25 cellular contexts compared by ENCODE assay signal in genomic region chr2:64598226-64598625, GRCh38. TPM values are rescaled to one million over a fixed set of nuclear protein-coding genes. Genes with fewer than 3 reads are reported as not detected.
DNase-seq lines count a peak whose midpoint lies in the region; ATAC-seq, FAIRE-seq and TF ChIP-seq lines count a peak whose summit lies in the region.
"Had no signal": no experiment of that assay in that cellular context is flagged by ENCODE, and none has a peak within 500 bp of the region (broad histone marks: within the 10 kb centered on the region; RNA-seq: fewer than 3 reads in every experiment).

No MANE protein-coding gene starts in this region.

- TF ChIP-seq CTCF in MCF 10A (IDR thresholded peaks at IDR 0.05; ENCODE audit: unreplicated experiment) (no peak), breast epithelium (IDR thresholded peaks at IDR 0.05) (no peak), A549 (IDR thresholded peaks at IDR 0.05) (no peak)

- intact Hi-C loops in MCF 10A (cut with micrococcal nuclease) = no loop called here
- intact Hi-C loops in breast epithelium (cut with DNase I; ENCODE audit: low total_unique reads) = no loop called here
- intact Hi-C loops in dendritic cell treated with granulocyte-macrophage colony-stimulating factor and Interleukin-4, amounts not matched to agents 40 ng/mL and 50 ng/mL, for 4 days (cut with micrococcal nuclease) = no loop called here

- H3K9me3 ChIP-seq in breast epithelium = no peaks in the 10 kb centered on the region
- no peaks in the 10 kb centered on the region for H3K9me3 ChIP-seq in A549
- H3K9me3 ChIP-seq: BE2C, BLaER1 had no signal

- CTCF ChIA-PET in MCF 10A (lab: Yijun Ruan, JAX) = interaction anchor here (0.6 kb wide), 1 partner anchor 284 kb away, joined by 3 read pairs; no protein-coding TSS in a partner anchor
- CTCF ChIA-PET in A549 (lab: Yijun Ruan, JAX) = interaction anchor here (1.2 to 8.0 kb wide), 5 partner anchors 9 to 275 kb away, joined by 4 to 69 read pairs (median 17); no protein-coding TSS in a partner anchor

- peaks cover 32% of the 10 kb centered on the region for H3K4me1 Mint-ChIP-seq in MCF 10A (ENCODE audit: insufficient read depth, unreplicated experiment)
- H3K4me1 Mint-ChIP-seq in dendritic cell treated with granulocyte-macrophage colony-stimulating factor and Interleukin-4, amounts not matched to agents 40 ng/mL and 50 ng/mL, for 4 days (ENCODE audit: low read depth) = peaks cover 14% of the 10 kb centered on the region

- 94% methylated on average over 6 of the region's 6 CpGs for WGBS in A549 (ENCODE audit: missing lambda C conversion rate)

- no TSS peak for BruUV-seq in MCF 10A (replicated peaks; lab: Mats Ljungman, UMichigan)

- FAIRE-seq in A549 (lab: Jason Lieb, UNC) = no peak
- FAIRE-seq: GM12878, GM12892, GM18507 had no signal

- H3K36me3 ChIP-seq in breast epithelium = no peaks in the 10 kb centered on the region
- H3K36me3 ChIP-seq: BE2C had no signal

- no peak overlapping the region for H3K4me3 ChIP-seq in breast epithelium
- no peak overlapping the region for H3K4me3 ChIP-seq in A549
- H3K4me3 ChIP-seq: BLaER1, GM12878 had no signal

- TF ChIP-seq POLR2A in breast epithelium (IDR thresholded peaks at IDR 0.05) (no peak), A549 (IDR thresholded peaks at IDR 0.05; ENCODE audit: low read length) (no peak)

- ATAC-seq in A549 (no peak), GM19328 (IDR thresholded peaks at IDR 0.05; ENCODE audit: unreplicated experiment) (no peak)
- ATAC-seq: GM12878 had no signal

- no peak overlapping the region for H3K4me2 ChIP-seq in A549
- H3K4me2 ChIP-seq: BLaER1 had no signal

- DNase-seq in MCF 10A (ENCODE audit: unreplicated experiment) = no peak
- DNase-seq in breast epithelium (ENCODE audit: low spot score in 2 of 2) = no peak
- no peak for DNase-seq in A549 (ENCODE audit: low read depth in 1 of 2, low spot score in 1 of 2)
- DNase-seq: ACHN; BE2C; C1 segment of cervical spinal cord; CD4-positive, alpha-beta memory T cell; CD4-positive, CD25-positive, alpha-beta regulatory T cell; CD8-positive, alpha-beta memory T cell; COR-L47; DMS 273 treated with DMSO at 0.1 percent for 48 hours; DMS153; DMS53; DMS79; DND-41; EL; GDM1 had no signal

- H3K27me3 Mint-ChIP-seq in MCF 10A (ENCODE audit: insufficient read depth, unreplicated experiment) = no peaks in the 10 kb centered on the region
- H3K27me3 Mint-ChIP-seq in dendritic cell treated with granulocyte-macrophage colony-stimulating factor and Interleukin-4, amounts not matched to agents 40 ng/mL and 50 ng/mL, for 4 days = peaks cover 3% of the 10 kb centered on the region
- H3K27me3 Mint-ChIP-seq: CD4-positive, alpha-beta memory T cell; CD8-positive, alpha-beta memory T cell had no signal

- no peak for TF ChIP-seq RAD21 in A549 (conservative IDR thresholded peaks at IDR 0.05 in 1 of 2, IDR thresholded peaks at IDR 0.05 in 1 of 2)

- H3K4me3 Mint-ChIP-seq in MCF 10A (ENCODE audit: unreplicated experiment) = no peak overlapping the region
- no peak overlapping the region for H3K4me3 Mint-ChIP-seq in dendritic cell treated with granulocyte-macrophage colony-stimulating factor and Interleukin-4, amounts not matched to agents 40 ng/mL and 50 ng/mL, for 4 days
- H3K4me3 Mint-ChIP-seq: CD14-positive monocyte; CD4-positive, alpha-beta memory T cell; CD4-positive, CD25-positive, alpha-beta regulatory T cell; CD8-positive, alpha-beta memory T cell had no signal

- peaks cover 1% of the 10 kb centered on the region for H3K36me3 Mint-ChIP-seq in MCF 10A (ENCODE audit: insufficient read depth, unreplicated experiment)
- H3K36me3 Mint-ChIP-seq in dendritic cell treated with granulocyte-macrophage colony-stimulating factor and Interleukin-4, amounts not matched to agents 40 ng/mL and 50 ng/mL, for 4 days (ENCODE audit: low read depth) = peaks cover 2% of the 10 kb centered on the region
- H3K36me3 Mint-ChIP-seq: CD4-positive, alpha-beta memory T cell had no signal

- POLR2A ChIA-PET in MCF 10A (lab: Yijun Ruan, JAX) = no interaction called here
- POLR2A ChIA-PET in A549 (lab: Yijun Ruan, JAX) = no interaction called here

- H3K27me3 ChIP-seq in breast epithelium = no peaks in the 10 kb centered on the region
- H3K27me3 ChIP-seq: BE2C, BLaER1 had no signal

- peak overlapping the region; percentile 27 for H3K27ac Mint-ChIP-seq in MCF 10A (ENCODE audit: low read depth, unreplicated experiment)
- H3K27ac Mint-ChIP-seq in dendritic cell treated with granulocyte-macrophage colony-stimulating factor and Interleukin-4, amounts not matched to agents 40 ng/mL and 50 ng/mL, for 4 days = peak overlapping the region; percentile 9
- H3K27ac Mint-ChIP-seq: CD4-positive, CD25-positive, alpha-beta regulatory T cell had no signal

- TF ChIP-seq EP300 in A549 (IDR thresholded peaks at IDR 0.05) = no peak

- H3K27ac ChIP-seq in breast epithelium = no peak overlapping the region
- no peak overlapping the region for H3K27ac ChIP-seq in A549
- H3K27ac ChIP-seq: 22Rv1, BLaER1 had no signal

- no peaks in the 10 kb centered on the region for H3K9me3 Mint-ChIP-seq in MCF 10A (ENCODE audit: unreplicated experiment)
- no peaks in the 10 kb centered on the region for H3K9me3 Mint-ChIP-seq in dendritic cell treated with granulocyte-macrophage colony-stimulating factor and Interleukin-4, amounts not matched to agents 40 ng/mL and 50 ng/mL, for 4 days
- H3K9me3 Mint-ChIP-seq: CD14-positive monocyte; CD4-positive, alpha-beta memory T cell; CD4-positive, CD25-positive, alpha-beta regulatory T cell; CD8-positive, alpha-beta memory T cell had no signal

- H3K4me1 ChIP-seq in breast epithelium (peaks cover 5 to 6% of the 10 kb centered on the region in 2 donors), A549 (peaks cover 24% of the 10 kb centered on the region; the same call in 1 of the 3 replicates)
- H3K4me1 ChIP-seq: BE2C had no signal

TF ChIP-seq in A549, 52 proteins besides CTCF, POLR2A, EP300 and RAD21:
- TF ChIP-seq EHF (CRISPR knock-in tag; IDR thresholded peaks at IDR 0.05) (no peak), ZC3H11A (IDR thresholded peaks at IDR 0.05) (peak; percentile 58), CHD4 (IDR thresholded peaks at IDR 0.05; ENCODE audit: borderline replicate concordance) (no peak)

RNA-seq across cellular contexts. Expression of gene SERTAD2, which starts 55.5 kb away (rescaled TPM):
- total RNA-seq in MCF 10A (2022) (15.0 and 21.6 TPM in 2 replicates), breast epithelium (10 to 100 TPM; 12.8 to 20.0 (median 17.0) TPM)
- polyA plus RNA-seq in A549 (2011; rRNA removed) (11.8 and 14.0 TPM in 2 replicates), A549 (2017; fragmentation: RNase III; extraction: RNeasy Plus Mini Kit Qiagen cat#74134 plus additional on column Dnase treatment) (11.8 to 13.1 TPM (median 12.2 TPM) in 3 replicates)
- polyA plus RNA-seq in A549 (2012; cell fraction: cytosol; rRNA removed) = 7.3 and 9.6 TPM in 2 replicates
- 4.0 and 6.0 TPM in 2 replicates for polyA plus RNA-seq in A549 (2012; cell fraction: nucleus; rRNA removed)
- polyA minus RNA-seq in A549 (2011; rRNA and poly(A)+ RNA removed) = 14.4 and 16.4 TPM in 2 replicates
